10 cellular contexts compared by ENCODE assay signal in genomic region chr12:124646385-124647230, GRCh38.
DNase-seq lines count a peak whose midpoint lies in the region; ATAC-seq and TF ChIP-seq lines count a peak whose summit lies in the region.
"Had no signal": no experiment of that assay in that cellular context is flagged by ENCODE, and none has a peak within 500 bp of the region (broad histone marks: within the 10 kb centered on the region; RNA-seq: fewer than 3 reads in every experiment).

No MANE protein-coding gene starts in this region.

- H3K9me3 Mint-ChIP-seq in memory B cell, result peaks cover 7% of the 10 kb centered on the region
- H3K9me3 Mint-ChIP-seq in stimulated activated effector memory CD8-positive, alpha-beta T cell treated with anti-CD3 and anti-CD28 coated beads, Interleukin-12 subunit alpha, Interleukin-12 subunit beta, amount 100 ng/mL, for 72 hours, result peaks cover 10% of the 10 kb centered on the region

- intact Hi-C loops in colonic mucosa (cut with DNase I), result no loop called here

- no peaks in the 10 kb centered on the region for H3K9me3 ChIP-seq in colonic mucosa

- H3K36me3 ChIP-seq in colonic mucosa, result no peaks in the 10 kb centered on the region

- DNase-seq in SIG-M5 treated with dmso at 0.1 percent for 504 hours (lab: John Stamatoyannopoulos, UW; ENCODE audit: unreplicated experiment), result peak; percentile 33
- no peak for DNase-seq in SIG-M5 (lab: John Stamatoyannopoulos, UW)
- DNase-seq in activated T-cell treated with anti-CD3 and anti-CD28 coated beads, Interleukin-2, amount 50 U/mL, for 1 hour, result peak; percentile 38
- DNase-seq in memory B cell (ENCODE audit: low spot score in 2 of 2), result no peak
- peak in 1 of 2 donors; percentile 55 for DNase-seq in stimulated activated effector memory CD8-positive, alpha-beta T cell treated with anti-CD3 and anti-CD28 coated beads, Interleukin-12 subunit alpha, Interleukin-12 subunit beta, amount 100 ng/mL, for 72 hours (ENCODE audit: low spot score in 2 of 2)
- DNase-seq in colonic mucosa, result no peak
- DNase-seq in DMS 273 treated with DMSO at 0.1 percent for 48 hours (lab: John Stamatoyannopoulos, UW), result no peak
- DNase-seq: NCI-H1930 had no signal

- ATAC-seq in memory B cell (ENCODE audit: low read depth) (peak; percentile 41), HG03565 (IDR thresholded peaks at IDR 0.05; ENCODE audit: unreplicated experiment) (no peak)
- ATAC-seq in stimulated activated effector memory CD8-positive, alpha-beta T cell treated with anti-CD3 and anti-CD28 coated beads, Interleukin-12 subunit alpha, Interleukin-12 subunit beta, amount 100 ng/mL, for 72 hours, result peak; percentile 73

- H3K4me1 ChIP-seq in colonic mucosa, result no peaks in the 10 kb centered on the region

- no peak overlapping the region for H3K4me3 ChIP-seq in colonic mucosa

- H3K27me3 Mint-ChIP-seq in memory B cell, result peaks cover 1% of the 10 kb centered on the region

- no peaks in the 10 kb centered on the region for H3K27me3 ChIP-seq in colonic mucosa

- H3K4me3 Mint-ChIP-seq in memory B cell, result peak overlapping the region; percentile 48
- H3K4me3 Mint-ChIP-seq in stimulated activated effector memory CD8-positive, alpha-beta T cell treated with anti-CD3 and anti-CD28 coated beads, Interleukin-12 subunit alpha, Interleukin-12 subunit beta, amount 100 ng/mL, for 72 hours, result peak overlapping the region; percentile 29

- H3K36me3 Mint-ChIP-seq in memory B cell, result peaks cover 4% of the 10 kb centered on the region
- H3K36me3 Mint-ChIP-seq in stimulated activated effector memory CD8-positive, alpha-beta T cell treated with anti-CD3 and anti-CD28 coated beads, Interleukin-12 subunit alpha, Interleukin-12 subunit beta, amount 100 ng/mL, for 72 hours, result no peaks in the 10 kb centered on the region

- H3K4me1 Mint-ChIP-seq in memory B cell, result peaks cover 8% of the 10 kb centered on the region
- peaks cover 25% of the 10 kb centered on the region for H3K4me1 Mint-ChIP-seq in stimulated activated effector memory CD8-positive, alpha-beta T cell treated with anti-CD3 and anti-CD28 coated beads, Interleukin-12 subunit alpha, Interleukin-12 subunit beta, amount 100 ng/mL, for 72 hours

- TF ChIP-seq CTCF in colonic mucosa (IDR thresholded peaks at IDR 0.05), result no peak

- no peak overlapping the region for H3K9ac ChIP-seq in colonic mucosa (ENCODE audit: low read depth in 2 of 2, low read length in 2 of 2)

- H3K27ac Mint-ChIP-seq in memory B cell, result no peak overlapping the region
- H3K27ac Mint-ChIP-seq in stimulated activated effector memory CD8-positive, alpha-beta T cell treated with anti-CD3 and anti-CD28 coated beads, Interleukin-12 subunit alpha, Interleukin-12 subunit beta, amount 100 ng/mL, for 72 hours, result peak overlapping the region; percentile 32

- H3K27ac ChIP-seq in colonic mucosa, result no peak overlapping the region
- H3K27ac ChIP-seq: 22Rv1 had no signal

Comparison
In these comparisons a context has a peak if more than half of its experiments do, and no peak if none do; other contexts are left out.
1. DNase-seq: peak in SIG-M5 treated with dmso at 0.1 percent for 504 hours (single experiment) and activated T-cell treated with anti-CD3 and anti-CD28 coated beads, Interleukin-2, amount 50 U/mL, for 1 hour (single experiment); none in SIG-M5 (single experiment), memory B cell (0 of 2), colonic mucosa (single experiment) and DMS 273 treated with DMSO at 0.1 percent for 48 hours (single experiment).